ENCODE assay signal across 8 cellular contexts in the genomic region with DNA sequence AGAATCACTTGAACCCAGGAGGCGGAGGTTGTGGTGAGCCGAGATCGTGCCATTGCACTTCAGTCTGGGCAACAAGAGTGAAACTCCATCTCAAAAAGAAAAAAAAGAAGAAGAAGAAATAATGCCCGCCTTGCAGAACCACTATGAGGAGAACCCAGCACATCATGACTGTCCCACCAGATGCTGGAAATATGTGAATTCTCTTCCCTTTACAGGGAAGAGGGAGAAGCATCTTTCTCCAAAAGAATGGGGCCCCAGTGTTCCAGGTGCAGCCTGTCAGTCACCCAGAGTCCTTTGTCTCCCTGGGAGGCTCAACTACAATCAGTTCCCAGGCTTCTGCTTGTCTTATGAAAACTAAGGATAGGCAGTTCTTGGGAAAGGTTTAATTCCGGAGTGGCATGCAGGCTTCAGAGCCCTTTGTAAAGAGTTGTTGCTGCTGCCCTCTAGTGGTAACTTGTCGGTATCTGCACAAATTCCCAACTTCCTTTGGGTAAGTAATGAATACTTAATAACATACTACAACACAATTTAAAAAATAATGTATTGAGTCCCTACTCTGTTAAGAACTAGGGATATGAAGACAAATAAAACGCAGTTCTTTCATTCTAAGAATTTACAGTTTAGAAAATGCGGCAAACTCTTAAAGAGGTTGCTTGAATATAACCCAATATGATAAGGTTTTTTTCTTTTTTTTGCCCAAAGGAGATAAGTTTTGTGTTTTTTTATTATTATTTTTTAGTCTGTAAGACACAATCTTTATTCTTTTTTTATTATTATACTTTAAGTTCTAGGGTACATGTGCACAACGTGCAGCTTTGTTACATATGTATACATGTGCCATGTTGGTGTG. TPM values are rescaled to one million over a fixed set of nuclear protein-coding genes. Genes with fewer than 3 reads are reported as not detected.
DNase-seq lines count a peak whose midpoint lies in the region; ATAC-seq, FAIRE-seq and TF ChIP-seq lines count a peak whose summit lies in the region.

No MANE protein-coding gene starts in this region.

- peak; percentile 28 to 66 (median 40) for DNase-seq in CD4-positive, CD25-positive, alpha-beta regulatory T cell
- DNase-seq in H54 (ENCODE audit: insufficient read length, low spot score) (no peak), NCI-H345 (lab: John Stamatoyannopoulos, UW) (peak; percentile 58), epidermal melanocyte (ENCODE audit: insufficient read length, low spot score) (peak; percentile 66), mucosa of descending colon (peak in 1 of 3 donors; percentile 79), tibial artery (peak in 1 of 2 donors; percentile 55)
- peak; percentile 83 for DNase-seq in activated CD4-positive, alpha-beta T cell treated with anti-CD3 and anti-CD28 coated beads, Interleukin-2, amount 10 ng/mL, durations not matched to agents 24 days and 14 days

- TF ChIP-seq POLR2A in H54 (IDR thresholded peaks at IDR 0.05; ENCODE audit: low read depth, low read length), result no peak

- H3K9me3 Mint-ChIP-seq in CD4-positive, CD25-positive, alpha-beta regulatory T cell, result no peaks in the 10 kb centered on the region
- H3K9me3 Mint-ChIP-seq in activated CD4-positive, alpha-beta T cell treated with anti-CD3 and anti-CD28 coated beads, Interleukin-2, amount 10 ng/mL, durations not matched to agents 24 days and 14 days, result no peaks in the 10 kb centered on the region

- no peaks in the 10 kb centered on the region for H3K27me3 ChIP-seq in CD4-positive, CD25-positive, alpha-beta regulatory T cell (ENCODE audit: control insufficient read depth, insufficient read depth, low read length)
- peaks cover 0 to 36% of the 10 kb centered on the region in 2 donors for H3K27me3 ChIP-seq in tibial artery

- peak; percentile 48 for FAIRE-seq in H54 (lab: Jason Lieb, UNC)

- intact Hi-C loops in activated CD4-positive, alpha-beta T cell treated with anti-CD3 and anti-CD28 coated beads, Interleukin-2, amount 10 ng/mL, durations not matched to agents 24 days and 14 days (cut with micrococcal nuclease), result loop anchor here (1.0 to 5.0 kb wide), 2 partner anchors 61 to 114 kb away; no protein-coding TSS in a partner anchor
- intact Hi-C loops in mucosa of descending colon (cut with DNase I, micrococcal nuclease) (no loop called here), tibial artery (cut with DNase I; ENCODE audit: low total_unique reads) (no loop called here)

- peak; percentile 48 for TF ChIP-seq CTCF in mucosa of descending colon (IDR thresholded peaks at IDR 0.05)
- peak; percentile 52 to 71 for TF ChIP-seq CTCF in tibial artery (IDR thresholded peaks at IDR 0.05)

- ATAC-seq in CD4-positive, CD25-positive, alpha-beta regulatory T cell (ENCODE audit: low read depth in 2 of 2), result no peak
- peak; percentile 75 for ATAC-seq in mucosa of descending colon
- no peak for ATAC-seq in GM18502 (IDR thresholded peaks at IDR 0.05; ENCODE audit: poor library complexity, unreplicated experiment)

- H3K9me3 ChIP-seq in CD4-positive, CD25-positive, alpha-beta regulatory T cell (ENCODE audit: control insufficient read depth in 2 of 2, low read length in 2 of 2), result no peaks in the 10 kb centered on the region
- no peaks in the 10 kb centered on the region for H3K9me3 ChIP-seq in mucosa of descending colon
- no peaks in the 10 kb centered on the region for H3K9me3 ChIP-seq in tibial artery

- H3K4me3 ChIP-seq in CD4-positive, CD25-positive, alpha-beta regulatory T cell (ENCODE audit: low read depth, low read length), result no peak overlapping the region
- no peak overlapping the region for H3K4me3 ChIP-seq in mucosa of descending colon
- no peak overlapping the region for H3K4me3 ChIP-seq in tibial artery

- no peaks in the 10 kb centered on the region for H3K36me3 Mint-ChIP-seq in CD4-positive, CD25-positive, alpha-beta regulatory T cell
- H3K36me3 Mint-ChIP-seq in activated CD4-positive, alpha-beta T cell treated with anti-CD3 and anti-CD28 coated beads, Interleukin-2, amount 10 ng/mL, durations not matched to agents 24 days and 14 days (ENCODE audit: low read depth), result no peaks in the 10 kb centered on the region

- peaks cover 40% of the 10 kb centered on the region for H3K27me3 Mint-ChIP-seq in CD4-positive, CD25-positive, alpha-beta regulatory T cell
- H3K27me3 Mint-ChIP-seq in activated CD4-positive, alpha-beta T cell treated with anti-CD3 and anti-CD28 coated beads, Interleukin-2, amount 10 ng/mL, durations not matched to agents 24 days and 14 days, result peaks cover 14% of the 10 kb centered on the region

- H3K4me1 Mint-ChIP-seq in CD4-positive, CD25-positive, alpha-beta regulatory T cell, result no peaks in the 10 kb centered on the region
- H3K4me1 Mint-ChIP-seq in activated CD4-positive, alpha-beta T cell treated with anti-CD3 and anti-CD28 coated beads, Interleukin-2, amount 10 ng/mL, durations not matched to agents 24 days and 14 days, result no peaks in the 10 kb centered on the region

- H3K27ac Mint-ChIP-seq in CD4-positive, CD25-positive, alpha-beta regulatory T cell, result no peak overlapping the region
- no peak overlapping the region for H3K27ac Mint-ChIP-seq in activated CD4-positive, alpha-beta T cell treated with anti-CD3 and anti-CD28 coated beads, Interleukin-2, amount 10 ng/mL, durations not matched to agents 24 days and 14 days

- no peak overlapping the region for H3K27ac ChIP-seq in CD4-positive, CD25-positive, alpha-beta regulatory T cell (ENCODE audit: insufficient read depth, low read length, poor library complexity, severe bottlenecking)
- no peak overlapping the region for H3K27ac ChIP-seq in tibial artery

- no peaks in the 10 kb centered on the region for H3K36me3 ChIP-seq in CD4-positive, CD25-positive, alpha-beta regulatory T cell (ENCODE audit: control insufficient read depth, insufficient read depth, low read length)
- no peaks in the 10 kb centered on the region for H3K36me3 ChIP-seq in mucosa of descending colon (ENCODE audit: low read depth)
- H3K36me3 ChIP-seq in tibial artery, result no peaks in the 10 kb centered on the region

- H3K4me1 ChIP-seq in CD4-positive, CD25-positive, alpha-beta regulatory T cell (ENCODE audit: control insufficient read depth, insufficient read depth, low read length, poor library complexity, severe bottlenecking), result no peaks in the 10 kb centered on the region
- H3K4me1 ChIP-seq in mucosa of descending colon (ENCODE audit: low read depth) (no peaks in the 10 kb centered on the region), tibial artery (no peaks in the 10 kb centered on the region)

- no peak overlapping the region for H3K4me3 Mint-ChIP-seq in CD4-positive, CD25-positive, alpha-beta regulatory T cell
- H3K4me3 Mint-ChIP-seq in activated CD4-positive, alpha-beta T cell treated with anti-CD3 and anti-CD28 coated beads, Interleukin-2, amount 10 ng/mL, durations not matched to agents 24 days and 14 days, result no peak overlapping the region

RNA-seq across cellular contexts. Expression of a gene that starts 18.6 kb away (rescaled TPM):
- 0.30 TPM for total RNA-seq in CD4-positive, CD25-positive, alpha-beta regulatory T cell
- polyA plus RNA-seq in CD4-positive, CD25-positive, alpha-beta regulatory T cell, result under 1 TPM; 0.09 to 0.41 (median 0.20) TPM
- total RNA-seq in activated CD4-positive, alpha-beta T cell treated with anti-CD3 and anti-CD28 coated beads, Interleukin-2, amount 10 ng/mL, durations not matched to agents 24 days and 14 days, result 18.8 and 21.0 TPM in 2 replicates
- 1 to 10 TPM; 1.0 to 4.4 (median 1.6) TPM for total RNA-seq in mucosa of descending colon
